ENCODE assay signal across 16 cellular contexts in genomic region chr10:23281044-23281433, GRCh38.
DNase-seq lines count a peak whose midpoint lies in the region; ATAC-seq, FAIRE-seq and TF ChIP-seq lines count a peak whose summit lies in the region.
"Had no signal": no experiment of that assay in that cellular context is flagged by ENCODE, and none has a peak within 500 bp of the region (broad histone marks: within the 10 kb centered on the region; RNA-seq: fewer than 3 reads in every experiment).

No MANE protein-coding gene starts in this region.

- CTCF ChIA-PET in H1 (lab: Charles Lee; ENCODE audit: partially characterized antibody), result interaction anchor here (1.3 to 6.7 kb wide), 6 partner anchors 8 to 123 kb away, joined by 3 to 45 read pairs (median 4); no protein-coding TSS in a partner anchor

- no peaks in the 10 kb centered on the region for H3K9me3 ChIP-seq in HUES48 (ENCODE audit: control insufficient read depth, insufficient read depth, low read length)
- H3K9me3 ChIP-seq in H1 (ENCODE audit: insufficient read depth in 2 of 2, low read depth in 1 of 2, low read length in 1 of 2), result no peaks in the 10 kb centered on the region; a peak in 1 of 4 replicates
- H3K9me3 ChIP-seq: BLaER1, HAP-1 had no signal

- no peak for TF ChIP-seq CTCF in H1 (IDR thresholded peaks at IDR 0.05; ENCODE audit: control extremely low read depth in 1 of 3, insufficient read depth in 1 of 3, low read depth in 1 of 3, low read length in 3 of 3)

- TF ChIP-seq POLR2A in H1 (IDR thresholded peaks at IDR 0.05; ENCODE audit: control extremely low read depth in 1 of 2, low read depth in 2 of 2, low read length in 2 of 2), result no peak

- DNase-seq in H1 (ENCODE audit: low read depth in 1 of 2, low spot score in 2 of 2) (no peak), mesendoderm (no peak), NCI-H526 (lab: John Stamatoyannopoulos, UW) (no peak)
- DNase-seq in activated CD4-positive, alpha-beta T cell treated with anti-CD3 and anti-CD28 coated beads, Interleukin-2, amount 10 ng/mL, durations not matched to agents 24 days and 14 days, result no peak
- DNase-seq: AML-193; Caco-2; CD8-positive, alpha-beta memory T cell; DND-41; GDM1 had no signal

- 6% methylated on average over 6 of the region's 6 CpGs; no CpG with 5 or more reads in 1 of the 2 experiments for WGBS in H1 (ENCODE audit: extremely low coverage in 1 of 2, insufficient coverage in 1 of 2, insufficient read length in 1 of 2, insufficient replicate concordance in 2 of 2, low coverage in 1 of 2, low lambda C conversion rate in 2 of 2, missing lambda C conversion rate in 1 of 2), 2 experiments
- no CpG with 5 or more reads among the region's 6 CpGs for WGBS in mesendoderm (ENCODE audit: extremely low coverage, insufficient coverage, low lambda C conversion rate)

- H3K4me3 ChIP-seq in HUES48 (ENCODE audit: low read depth, low read length), result peak overlapping the region; percentile 46
- H3K4me3 ChIP-seq in H1 (ENCODE audit: extremely low read depth in 1 of 4, insufficient read depth in 2 of 4, low read depth in 3 of 4, low read length in 4 of 4), result peak overlapping the region in 3 of 4 experiments; percentile 23 to 48 (median 24); a peak in 6 of 8 replicates
- H3K4me3 ChIP-seq in mesendoderm (ENCODE audit: low read length), result no peak overlapping the region
- H3K4me3 ChIP-seq: BLaER1, HAP-1, K562 had no signal

- 0 out of 2 replicates have a peak overlapping the region, but pooled peaks have one; percentile 72 for H2BK20ac ChIP-seq in H1 (ENCODE audit: low read length)

- H3K27me3 Mint-ChIP-seq in activated CD4-positive, alpha-beta T cell treated with anti-CD3 and anti-CD28 coated beads, Interleukin-2, amount 10 ng/mL, durations not matched to agents 24 days and 14 days, result peaks cover 17% of the 10 kb centered on the region

- POLR2A ChIA-PET in H1 (lab: Charles Lee; ENCODE audit: partially characterized antibody), result interaction anchor here (1.2 kb wide), 1 partner anchor 95 kb away, joined by 3 read pairs; no protein-coding TSS in a partner anchor

- no peak overlapping the region for H3K14ac ChIP-seq in H1 (ENCODE audit: insufficient read length)

- H3K4me1 ChIP-seq in HUES48 (ENCODE audit: control insufficient read depth, insufficient read depth, low read length) (peaks cover 29% of the 10 kb centered on the region), H1 (replicated peaks in 1 of 4; ENCODE audit: control insufficient read depth in 3 of 4, insufficient read depth in 4 of 4, low read length in 3 of 4) (peaks cover 2 to 17% (median 7%) of the 10 kb centered on the region in 4 experiments; a peak in 6 of 7 replicates), mesendoderm (ENCODE audit: control insufficient read depth, low read depth, low read length) (no peaks in the 10 kb centered on the region)
- H3K4me1 ChIP-seq: BLaER1, Caco-2 had no signal

- no peaks in the 10 kb centered on the region for H4K20me1 ChIP-seq in H1 (replicated peaks in 1 of 2; ENCODE audit: control insufficient read depth in 1 of 2, insufficient read depth in 2 of 2, low read length in 2 of 2)
- H4K20me1 ChIP-seq: BLaER1 had no signal

- H3K18ac ChIP-seq in H1 (ENCODE audit: extremely low read depth, low read length) (no peak overlapping the region; the same call in 1 of the 2 replicates), mesendoderm (ENCODE audit: low read length) (no peak overlapping the region)

- H3K9me3 Mint-ChIP-seq in activated CD4-positive, alpha-beta T cell treated with anti-CD3 and anti-CD28 coated beads, Interleukin-2, amount 10 ng/mL, durations not matched to agents 24 days and 14 days, result no peaks in the 10 kb centered on the region

- no peak overlapping the region for H2BK5ac ChIP-seq in H1 (ENCODE audit: low read depth, low read length)
- no peak overlapping the region for H2BK5ac ChIP-seq in mesendoderm (ENCODE audit: low read length)

- no peak overlapping the region for H2AFZ ChIP-seq in H1 (ENCODE audit: low read length)

- H3K36me3 ChIP-seq in HUES48 (ENCODE audit: control insufficient read depth, insufficient read depth, low read length) (no peaks in the 10 kb centered on the region), H1 (ENCODE audit: control insufficient read depth in 2 of 4, insufficient read depth in 4 of 4, low read length in 3 of 4) (no peaks in the 10 kb centered on the region), mesendoderm (ENCODE audit: control insufficient read depth, insufficient read depth, low read length) (no peaks in the 10 kb centered on the region)
- H3K36me3 ChIP-seq: BLaER1, HAP-1 had no signal

- H3K9ac ChIP-seq in HUES48 (ENCODE audit: low read depth, low read length), result peak overlapping the region; percentile 46
- peak overlapping the region in 1 of 4 experiments; percentile 32; a peak in 2 of 7 replicates for H3K9ac ChIP-seq in H1 (replicated peaks in 1 of 4; ENCODE audit: extremely low read depth in 1 of 4, low read depth in 3 of 4, low read length in 3 of 4)
- H3K9ac ChIP-seq in mesendoderm (ENCODE audit: low read length), result no peak overlapping the region
- H3K9ac ChIP-seq: BLaER1 had no signal

- TF ChIP-seq RAD21 in H1 (IDR thresholded peaks at IDR 0.05 in 1 of 2, conservative IDR thresholded peaks at IDR 0.05 in 1 of 2; ENCODE audit: low read depth in 2 of 2, low read length in 2 of 2), result no peak

- H3K27ac Mint-ChIP-seq in activated CD4-positive, alpha-beta T cell treated with anti-CD3 and anti-CD28 coated beads, Interleukin-2, amount 10 ng/mL, durations not matched to agents 24 days and 14 days, result no peak overlapping the region
- H3K27ac Mint-ChIP-seq: CD8-positive, alpha-beta memory T cell had no signal

- H3K79me2 ChIP-seq in H1 (ENCODE audit: control insufficient read depth in 1 of 2, insufficient read depth in 2 of 2, low read length in 2 of 2) (no peaks in the 10 kb centered on the region), mesendoderm (ENCODE audit: control insufficient read depth, insufficient read depth, low read length) (no peaks in the 10 kb centered on the region)

- H2BK120ac ChIP-seq in H1 (replicated peaks; ENCODE audit: low read depth, low read length) (no peak overlapping the region), mesendoderm (ENCODE audit: low read depth, low read length) (no peak overlapping the region)

- H3K56ac ChIP-seq in H1 (replicated peaks; ENCODE audit: insufficient read length, low read depth, low read length) (no peak overlapping the region), mesendoderm (ENCODE audit: low read length) (peak overlapping the region; percentile 34)

- TF ChIP-seq EP300 in H1 (IDR thresholded peaks at IDR 0.05; ENCODE audit: borderline replicate concordance in 1 of 2, low read depth in 2 of 2, low read length in 2 of 2), result no peak

- H4K5ac ChIP-seq in H1 (ENCODE audit: insufficient read length, low read depth, low read length) (no peak overlapping the region), mesendoderm (ENCODE audit: low read length) (no peak overlapping the region)

- H3K4ac ChIP-seq in H1 (replicated peaks; ENCODE audit: insufficient read length, low read depth, low read length) (no peak overlapping the region), mesendoderm (ENCODE audit: low read depth, low read length) (no peak overlapping the region)

- H3K27ac ChIP-seq in HUES48 (ENCODE audit: low read depth, low read length) (peak overlapping the region; percentile 94), H1 (ENCODE audit: low read depth, low read length) (peak overlapping the region; percentile 66), mesendoderm (ENCODE audit: low read depth, low read length) (no peak overlapping the region)
- H3K27ac ChIP-seq: BLaER1 had no signal

- H4K8ac ChIP-seq in H1 (ENCODE audit: extremely low read depth, insufficient read depth, low read length), result no peak overlapping the region
- H4K8ac ChIP-seq in mesendoderm (ENCODE audit: low read depth, low read length), result no peak overlapping the region

- ATAC-seq in GM18520 (IDR thresholded peaks at IDR 0.05; ENCODE audit: unreplicated experiment), result no peak
- ATAC-seq: K562 had no signal

- H3K23me2 ChIP-seq in H1 (ENCODE audit: low read depth, low read length), result no peaks in the 10 kb centered on the region

- H3K27me3 ChIP-seq in HUES48 (ENCODE audit: control insufficient read depth, insufficient read depth, low read length) (no peaks in the 10 kb centered on the region), H1 (replicated peaks in 1 of 4; ENCODE audit: control insufficient read depth in 3 of 4, extremely low read depth in 1 of 4, insufficient read depth in 3 of 4, low read length in 3 of 4) (no peaks in the 10 kb centered on the region), mesendoderm (ENCODE audit: insufficient read depth, low read length, poor library complexity) (no peaks in the 10 kb centered on the region)
- H3K27me3 ChIP-seq: BLaER1 had no signal

- no peak overlapping the region; the same call in 1 of the 2 replicates for H2BK12ac ChIP-seq in H1 (ENCODE audit: low read depth, low read length)

- H4K91ac ChIP-seq in H1 (replicated peaks; ENCODE audit: insufficient read length, low read length), result no peak overlapping the region

- H3K23ac ChIP-seq in H1 (ENCODE audit: insufficient read length) (no peak overlapping the region), mesendoderm (ENCODE audit: low read length) (no peak overlapping the region)

- peak; percentile 82 for FAIRE-seq in H1 (lab: Jason Lieb, UNC)
- FAIRE-seq: GM12892, GM19239, K562 had no signal

- no peak overlapping the region for H2AK5ac ChIP-seq in H1 (ENCODE audit: low read depth, low read length)
- H2AK5ac ChIP-seq in mesendoderm (ENCODE audit: low read length), result no peak overlapping the region

- no peaks in the 10 kb centered on the region for H3K4me1 Mint-ChIP-seq in activated CD4-positive, alpha-beta T cell treated with anti-CD3 and anti-CD28 coated beads, Interleukin-2, amount 10 ng/mL, durations not matched to agents 24 days and 14 days
- H3K4me1 Mint-ChIP-seq: CD8-positive, alpha-beta memory T cell had no signal

- no peak overlapping the region for H3K4me3 Mint-ChIP-seq in activated CD4-positive, alpha-beta T cell treated with anti-CD3 and anti-CD28 coated beads, Interleukin-2, amount 10 ng/mL, durations not matched to agents 24 days and 14 days
- H3K4me3 Mint-ChIP-seq: CD8-positive, alpha-beta memory T cell had no signal

- H3K36me3 Mint-ChIP-seq in activated CD4-positive, alpha-beta T cell treated with anti-CD3 and anti-CD28 coated beads, Interleukin-2, amount 10 ng/mL, durations not matched to agents 24 days and 14 days (ENCODE audit: low read depth), result no peaks in the 10 kb centered on the region
- H3K36me3 Mint-ChIP-seq: CD8-positive, alpha-beta memory T cell had no signal

- H3K4me2 ChIP-seq in H1 (ENCODE audit: insufficient read depth in 1 of 2, low read depth in 2 of 2, low read length in 2 of 2), result peak overlapping the region; percentile 56
- no peak overlapping the region for H3K4me2 ChIP-seq in mesendoderm (ENCODE audit: low read length)
- H3K4me2 ChIP-seq: BLaER1 had no signal

- H3K79me1 ChIP-seq in H1 (ENCODE audit: low read depth, low read length), result no peaks in the 10 kb centered on the region
- no peaks in the 10 kb centered on the region for H3K79me1 ChIP-seq in mesendoderm (ENCODE audit: low read length)

- intact Hi-C loops in activated CD4-positive, alpha-beta T cell treated with anti-CD3 and anti-CD28 coated beads, Interleukin-2, amount 10 ng/mL, durations not matched to agents 24 days and 14 days (cut with micrococcal nuclease), result no loop called here

- no peak overlapping the region for H2BK15ac ChIP-seq in H1 (ENCODE audit: low read length)
- H2BK15ac ChIP-seq in mesendoderm (replicated peaks; ENCODE audit: low read depth), result no peak overlapping the region
